ENCODE assay signal across 22 cellular contexts in genomic region chr4:156623376-156623775, GRCh38.
"Had no signal": no experiment of that assay in that cellular context is flagged by ENCODE, and none has a peak within 500 bp of the region (broad histone marks: within the 10 kb centered on the region; RNA-seq: fewer than 3 reads in every experiment).

No MANE protein-coding gene starts in this region.

- H3K4me1 ChIP-seq: Peyer's patch, SJCRH30 had no signal

- H3K9me3 Mint-ChIP-seq: T-helper 1 cell treated with Interleukin-12 subunit alpha and Interleukin-12 subunit beta and Interleukin-4 antibody, amounts not matched to agents 30 μg/mL and 1 μg/mL, for 36 hours had no signal

- H3K36me3 Mint-ChIP-seq: activated naive CD8-positive, alpha-beta T cell had no signal

- H3K27ac ChIP-seq: Peyer's patch, RWPE1, SJCRH30 had no signal

- H3K4me3 Mint-ChIP-seq: activated CD8-positive, alpha-beta T cell treated with anti-CD3 and anti-CD28 coated beads, Interleukin-2, amount 10 ng/mL, durations not matched to agents 7 days and 5 days; activated naive CD8-positive, alpha-beta T cell; T-helper 1 cell treated with Interleukin-12 subunit alpha and Interleukin-12 subunit beta and Interleukin-4 antibody, amounts not matched to agents 30 μg/mL and 1 μg/mL, for 36 hours; WTC11 had no signal

- H3K4me1 Mint-ChIP-seq: WTC11 had no signal

- H3K27me3 ChIP-seq: Peyer's patch, SJCRH30 had no signal

- ATAC-seq: activated CD8-positive, alpha-beta T cell treated with anti-CD3 and anti-CD28 coated beads, Interleukin-2, amount 10 ng/mL, durations not matched to agents 7 days and 5 days; WTC11 had no signal

- DNase-seq: activated CD4-positive, alpha-beta T cell treated with anti-CD3 and anti-CD28 coated beads for 48 hours; activated CD4-positive, alpha-beta T cell treated with anti-CD3 and anti-CD28 coated beads, Interleukin-2, amount 50 U/mL, for 4 hours; activated CD4-positive, CD25-positive, alpha-beta regulatory T cell treated with anti-CD3 and anti-CD28 coated beads, Interleukin-2, amount 50 U/mL, for 72 hours; activated CD8-positive, alpha-beta memory T cell treated with anti-CD3 and anti-CD28 coated beads, Interleukin-2, amount 50 U/mL, for 48 hours; activated CD8-positive, alpha-beta T cell treated with anti-CD3 and anti-CD28 coated beads, Interleukin-2, amount 10 ng/mL, durations not matched to agents 7 days and 5 days; activated naive CD4-positive, alpha-beta T cell treated with Interleukin-2 at 50 U/mL for 16 hours; activated T-cell treated with anti-CD3 and anti-CD28 coated beads, Interleukin-2, amount 50 U/mL, for 1 hour; cerebellar nuclear complex; Kasumi-1; NCI-H1105 treated with DMSO at 0.1 percent for 48 hours; NCI-H146; NCI-H187 treated with DMSO at 0.1 percent for 48 hours; NCI-H2081 treated with DMSO at 0.1 percent for 48 hours; NCI-H446; NCI-H524; Peyer's patch; Right ventricle myocardium superior; SJCRH30 had no signal

- H3K4me3 ChIP-seq: Peyer's patch, SJCRH30 had no signal

- H3K27me3 Mint-ChIP-seq: activated naive CD8-positive, alpha-beta T cell had no signal

- H3K9me3 ChIP-seq: Peyer's patch, SJCRH30 had no signal

- H3K27ac Mint-ChIP-seq: activated CD8-positive, alpha-beta T cell treated with anti-CD3 and anti-CD28 coated beads, Interleukin-2, amount 10 ng/mL, durations not matched to agents 7 days and 5 days; activated naive CD8-positive, alpha-beta T cell; T-helper 1 cell treated with Interleukin-12 subunit alpha and Interleukin-12 subunit beta and Interleukin-4 antibody, amounts not matched to agents 30 μg/mL and 1 μg/mL, for 36 hours; WTC11 had no signal

- H3K36me3 ChIP-seq: Peyer's patch, SJCRH30 had no signal
